11 cellular contexts compared by ENCODE assay signal in genomic region chr16:85715169-85716015, GRCh38. TPM values are rescaled to one million over a fixed set of nuclear protein-coding genes. Genes with fewer than 3 reads are reported as not detected.
DNase-seq lines count a peak whose midpoint lies in the region; ATAC-seq lines count a peak whose summit lies in the region.
"Had no signal": no experiment of that assay in that cellular context is flagged by ENCODE, and none has a peak within 500 bp of the region (broad histone marks: within the 10 kb centered on the region; RNA-seq: fewer than 3 reads in every experiment).

No MANE protein-coding gene starts in this region.

- DNase-seq in DMS153 (lab: John Stamatoyannopoulos, UW) (peak; percentile 96), NCI-H1417 treated with DMSO at 0.1 percent for 48 hours (lab: John Stamatoyannopoulos, UW) (peak; percentile 73), SHP77 (lab: John Stamatoyannopoulos, UW) (peak; percentile 96), lung microvascular endothelial cell (ENCODE audit: low read depth in 2 of 2) (peak; percentile 65 to 85), ACHN (no peak)
- no peak for DNase-seq in activated CD8-positive, alpha-beta memory T cell treated with anti-CD3 and anti-CD28 coated beads for 24 hours
- DNase-seq: CD8-positive, alpha-beta T cell; stimulated activated CD4-positive, alpha-beta T cell treated with anti-CD3 and anti-CD28 coated beads, Interleukin-12 subunit alpha, Interleukin-12 subunit beta, amount 100 ng/mL, for 4 hours; substantia nigra had no signal

- ATAC-seq in HG03159 (IDR thresholded peaks at IDR 0.05; ENCODE audit: unreplicated experiment) (no peak), HG03432 (IDR thresholded peaks at IDR 0.05; ENCODE audit: unreplicated experiment) (no peak)
- ATAC-seq: CD8-positive, alpha-beta T cell had no signal

- in situ Hi-C loops in ACHN (cut with HindIII; ENCODE audit: low pct_ligation_motif_present, low pct_unique_long_range_greater_than_20kb, low sequenced_read_pairs): no loop called here

RNA-seq across cellular contexts. Expression of gene GINS2, which starts 26.6 kb away (rescaled TPM):
- 1.4 and 3.7 TPM in 2 replicates for total RNA-seq in lung microvascular endothelial cell

RNA-seq across cellular contexts. Expression of gene C16orf74, which starts 35.5 kb away (rescaled TPM):
- 2.2 and 9.8 TPM in 2 replicates for total RNA-seq in lung microvascular endothelial cell

Comparison
In these comparisons a context has a peak if more than half of its experiments do, and no peak if none do; other contexts are left out.
1. DNase-seq: peak in DMS153 (single experiment), NCI-H1417 treated with DMSO at 0.1 percent for 48 hours (single experiment), SHP77 (2 of 2) and lung microvascular endothelial cell (2 of 2); none in ACHN (single experiment) and activated CD8-positive, alpha-beta memory T cell treated with anti-CD3 and anti-CD28 coated beads for 24 hours (single experiment).